11 cellular contexts compared by ENCODE assay signal in the genomic region with DNA sequence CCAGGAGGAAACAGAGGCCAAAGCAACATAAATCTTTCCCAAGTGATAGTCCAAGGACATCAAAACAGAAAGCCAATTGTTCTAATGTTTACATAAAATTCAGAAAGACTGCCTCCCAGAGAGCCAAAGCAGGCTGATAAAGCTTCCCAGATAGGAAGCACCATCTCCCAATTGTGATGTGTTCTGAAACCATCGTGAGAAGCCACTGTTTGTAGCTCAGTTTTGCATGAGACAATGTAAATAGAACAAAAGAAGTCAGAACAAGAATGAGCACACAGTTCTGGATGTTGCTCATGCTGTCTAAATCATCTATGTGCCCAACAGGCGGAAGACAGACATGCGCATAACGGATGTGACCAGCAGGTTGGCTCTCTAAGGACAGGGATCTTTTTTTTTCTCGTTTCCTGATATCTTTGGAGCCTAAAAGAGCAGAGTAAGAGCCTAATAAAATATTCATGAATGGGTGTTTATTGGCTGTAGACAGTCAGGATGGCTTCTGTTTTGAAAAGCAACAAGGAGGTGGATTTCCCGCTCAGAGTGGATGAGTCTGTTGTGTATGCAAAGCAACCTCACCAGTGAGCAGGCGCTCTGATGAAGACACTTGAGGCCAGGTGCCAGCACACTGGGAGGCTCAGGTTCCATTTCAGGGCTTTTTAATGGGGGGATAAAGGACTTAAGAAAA.
DNase-seq lines count a peak whose midpoint lies in the region; ATAC-seq and TF ChIP-seq lines count a peak whose summit lies in the region.
"Had no signal": no experiment of that assay in that cellular context is flagged by ENCODE, and none has a peak within 500 bp of the region (broad histone marks: within the 10 kb centered on the region; RNA-seq: fewer than 3 reads in every experiment).

No MANE protein-coding gene starts in this region.

- H3K4me1 ChIP-seq in GM23338 (ENCODE audit: insufficient read depth) (peaks cover 27% of the 10 kb centered on the region), neuronal stem cell (ENCODE audit: control insufficient read depth in 2 of 2, insufficient read depth in 1 of 2, low read depth in 1 of 2, low read length in 2 of 2) (peaks cover 0 to 1% of the 10 kb centered on the region in 2 donors), esophagus squamous epithelium (peaks cover 0 to 5% (median 0%) of the 10 kb centered on the region in 3 donors), vagina (no peaks in the 10 kb centered on the region)

- no peak overlapping the region for H3K14ac ChIP-seq in neuronal stem cell (ENCODE audit: low read length)

- H4K91ac ChIP-seq in neuronal stem cell (ENCODE audit: low read depth, low read length, poor library complexity) = no peak overlapping the region

- H3K36me3 ChIP-seq in GM23338 (ENCODE audit: insufficient read depth) (no peaks in the 10 kb centered on the region; the same call in 1 of the 2 replicates), neuronal stem cell (replicated peaks in 1 of 2; ENCODE audit: control insufficient read depth in 2 of 2, insufficient read depth in 2 of 2, low read length in 2 of 2) (no peaks in the 10 kb centered on the region), esophagus squamous epithelium (no peaks in the 10 kb centered on the region), vagina (no peaks in the 10 kb centered on the region)

- H3K4me2 ChIP-seq in GM23338 = peak overlapping the region; percentile 26; the same call in 1 of the 2 replicates
- no peak overlapping the region for H3K4me2 ChIP-seq in neuronal stem cell (ENCODE audit: insufficient read depth, low read length, poor library complexity, severe bottlenecking)

- H3K4me3 ChIP-seq in GM23338 (no peak overlapping the region), neuronal stem cell (ENCODE audit: low read length in 2 of 2) (no peak overlapping the region), esophagus squamous epithelium (no peak overlapping the region), vagina (no peak overlapping the region)

- no peaks in the 10 kb centered on the region for H3K9me2 ChIP-seq in GM23338 (ENCODE audit: insufficient read depth)

- H3K18ac ChIP-seq in neuronal stem cell (ENCODE audit: low read length) = no peak overlapping the region

- no peaks in the 10 kb centered on the region for H3K79me1 ChIP-seq in neuronal stem cell (ENCODE audit: low read depth, low read length)

- no CpG with 5 or more reads among the region's 7 CpGs for WGBS in neuronal stem cell (ENCODE audit: extremely low coverage in 2 of 2, insufficient read length in 2 of 2, insufficient replicate concordance in 1 of 2), 2 donors
- 62 to 64% methylated on average over 5 to 7 of the region's 7 CpGs for WGBS in esophagus squamous epithelium, 2 donors

- no peak overlapping the region for H3K9ac ChIP-seq in neuronal stem cell (ENCODE audit: low read depth, low read length, poor library complexity)

- peaks cover 6% of the 10 kb centered on the region for H3K36me3 Mint-ChIP-seq in GM23338 (ENCODE audit: low read depth)

- H2BK15ac ChIP-seq in neuronal stem cell (ENCODE audit: low read length) = no peak overlapping the region

- no peak overlapping the region for H2BK12ac ChIP-seq in neuronal stem cell (ENCODE audit: low read length)

- H3K9me3 ChIP-seq in neuronal stem cell (replicated peaks in 1 of 2; ENCODE audit: control insufficient read depth in 2 of 2, insufficient read depth in 1 of 2, low read depth in 1 of 2, low read length in 2 of 2) (no peaks in the 10 kb centered on the region), esophagus squamous epithelium (no peaks in the 10 kb centered on the region), vagina (no peaks in the 10 kb centered on the region)

- peak; percentile 85 for ATAC-seq in GM23338

- TF ChIP-seq POLR2A in esophagus squamous epithelium (IDR thresholded peaks at IDR 0.05) (no peak), vagina (IDR thresholded peaks at IDR 0.05) (no peak)

- H3K27me3 ChIP-seq in GM23338 (ENCODE audit: insufficient read depth) = no peaks in the 10 kb centered on the region
- H3K27me3 ChIP-seq in neuronal stem cell (ENCODE audit: control insufficient read depth in 3 of 3, insufficient read depth in 3 of 3, low read depth in 1 of 3, low read length in 3 of 3) = no peaks in the 10 kb centered on the region
- H3K27me3 ChIP-seq in esophagus squamous epithelium = no peaks in the 10 kb centered on the region
- no peaks in the 10 kb centered on the region for H3K27me3 ChIP-seq in vagina

- H2BK5ac ChIP-seq in neuronal stem cell (ENCODE audit: low read length) = no peak overlapping the region

- peak overlapping the region; percentile 29; the same call in 2 of the 3 replicates for H3K4me3 Mint-ChIP-seq in GM23338
- H3K4me3 Mint-ChIP-seq: activated T-helper 1 cell treated with anti-CD3 and anti-CD28 coated beads, Interleukin-12 subunit alpha, Interleukin-12 subunit beta, Interleukin-2, Interleukin-4 antibody, amounts not matched to agents 30 ng/mL and 10 ng/mL and 1 ng/mL, durations not matched to agents 14 hours and 24 hours and 36 hours; CD4-positive, alpha-beta T cell; central memory CD8-positive, alpha-beta T cell had no signal

- H2AFZ ChIP-seq in GM23338 = no peak overlapping the region
- peak overlapping the region; percentile 52 for H2AFZ ChIP-seq in neuronal stem cell (ENCODE audit: low read length)

- H3K27ac ChIP-seq in GM23338 (ENCODE audit: low read depth) (peak overlapping the region; percentile 82), neuronal stem cell (replicated peaks; ENCODE audit: low read length) (no peak overlapping the region), esophagus squamous epithelium (peak overlapping the region in 1 of 4 donors; percentile 5), vagina (no peak overlapping the region)

- intact Hi-C loops in head of caudate nucleus (cut with DNase I) = no loop called here
- intact Hi-C loops in esophagus squamous epithelium (cut with DNase I) = no loop called here
- intact Hi-C loops in vagina (cut with DNase I) = no loop called here

- H4K20me1 ChIP-seq in GM23338 (replicated peaks; ENCODE audit: insufficient read depth) = no peaks in the 10 kb centered on the region

- H2BK120ac ChIP-seq in neuronal stem cell (ENCODE audit: low read depth, low read length) = no peak overlapping the region

- peaks cover 4% of the 10 kb centered on the region; the same call in 2 of the 3 replicates for H3K9me3 Mint-ChIP-seq in GM23338
- H3K9me3 Mint-ChIP-seq: activated T-helper 1 cell treated with anti-CD3 and anti-CD28 coated beads, Interleukin-12 subunit alpha, Interleukin-12 subunit beta, Interleukin-2, Interleukin-4 antibody, amounts not matched to agents 30 ng/mL and 10 ng/mL and 1 ng/mL, durations not matched to agents 14 hours and 24 hours and 36 hours; CD4-positive, alpha-beta T cell had no signal

- H3K27ac Mint-ChIP-seq in GM23338 = peak overlapping the region; percentile 93
- H3K27ac Mint-ChIP-seq: activated T-helper 1 cell treated with anti-CD3 and anti-CD28 coated beads, Interleukin-12 subunit alpha, Interleukin-12 subunit beta, Interleukin-2, Interleukin-4 antibody, amounts not matched to agents 30 ng/mL and 10 ng/mL and 1 ng/mL, durations not matched to agents 14 hours and 24 hours and 36 hours; CD4-positive, alpha-beta T cell had no signal

- no peaks in the 10 kb centered on the region for H3K79me2 ChIP-seq in GM23338 (replicated peaks; ENCODE audit: insufficient read depth)

- no peaks in the 10 kb centered on the region for H3F3A ChIP-seq in GM23338 (replicated peaks; ENCODE audit: low read depth)

- TF ChIP-seq CTCF in GM23338 (conservative IDR thresholded peaks at IDR 0.05; ENCODE audit: low read depth in 2 of 2) = no peak
- no peak for TF ChIP-seq CTCF in esophagus squamous epithelium (IDR thresholded peaks at IDR 0.05)
- TF ChIP-seq CTCF in vagina (IDR thresholded peaks at IDR 0.05) = no peak

- H3K27me3 Mint-ChIP-seq in GM23338 (ENCODE audit: insufficient read depth, low read depth, poor library complexity) = peaks cover 4% of the 10 kb centered on the region
- H3K27me3 Mint-ChIP-seq: CD4-positive, alpha-beta T cell had no signal

- peaks cover 37% of the 10 kb centered on the region for H3K4me1 Mint-ChIP-seq in GM23338
- H3K4me1 Mint-ChIP-seq: central memory CD8-positive, alpha-beta T cell had no signal

- no peak overlapping the region for H3K23ac ChIP-seq in neuronal stem cell (ENCODE audit: low read depth, low read length, poor library complexity)

- no peak overlapping the region for H3K4ac ChIP-seq in neuronal stem cell (ENCODE audit: low read length)

- DNase-seq in GM23338 (ENCODE audit: low spot score) (peak; percentile 75), NCI-H526 (lab: John Stamatoyannopoulos, UW) (peak; percentile 89 to 90), head of caudate nucleus (peak in 36 of 42 donors; percentile 19 to 83 (median 44)), neuronal stem cell (ENCODE audit: low spot score) (no peak), NOMO-1 (lab: John Stamatoyannopoulos, UW; ENCODE audit: unreplicated experiment in 2 of 2) (no peak), esophagus squamous epithelium (lab: John Stamatoyannopoulos, UW) (no peak), vagina (ENCODE audit: extremely low spot score in 2 of 2) (no peak)
- no peak for DNase-seq in activated CD8-positive, alpha-beta memory T cell treated with anti-CD3 and anti-CD28 coated beads, Interleukin-2, amount 50 U/mL, for 4 hours
- DNase-seq: CD4-positive, alpha-beta T cell had no signal

- no peak overlapping the region for H4K8ac ChIP-seq in neuronal stem cell (ENCODE audit: low read depth, low read length)

- H2AK5ac ChIP-seq in neuronal stem cell (ENCODE audit: low read depth, low read length) = no peak overlapping the region

TF ChIP-seq in GM23338, 12 proteins besides CTCF, POLR2A, EP300 and RAD21 (continues in another document):
- TF ChIP-seq EZH2phosphoT487 (IDR thresholded peaks at IDR 0.05; ENCODE audit: unreplicated experiment) (no peak), POLR2AphosphoS5 (IDR thresholded peaks at IDR 0.05; ENCODE audit: low read depth) (no peak)
- TF ChIP-seq, protein P1, sequence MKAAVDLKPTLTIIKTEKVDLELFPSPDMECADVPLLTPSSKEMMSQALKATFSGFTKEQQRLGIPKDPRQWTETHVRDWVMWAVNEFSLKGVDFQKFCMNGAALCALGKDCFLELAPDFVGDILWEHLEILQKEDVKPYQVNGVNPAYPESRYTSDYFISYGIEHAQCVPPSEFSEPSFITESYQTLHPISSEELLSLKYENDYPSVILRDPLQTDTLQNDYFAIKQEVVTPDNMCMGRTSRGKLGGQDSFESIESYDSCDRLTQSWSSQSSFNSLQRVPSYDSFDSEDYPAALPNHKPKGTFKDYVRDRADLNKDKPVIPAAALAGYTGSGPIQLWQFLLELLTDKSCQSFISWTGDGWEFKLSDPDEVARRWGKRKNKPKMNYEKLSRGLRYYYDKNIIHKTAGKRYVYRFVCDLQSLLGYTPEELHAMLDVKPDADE (IDR thresholded peaks at IDR 0.05) = no peak

Comparison
In these comparisons a context has a peak if more than half of its experiments do, and no peak if none do; other contexts are left out.
1. DNase-seq: peak in GM23338 (single experiment), NCI-H526 (2 of 2) and head of caudate nucleus (36 of 42); none in neuronal stem cell (single experiment), NOMO-1 (0 of 2), esophagus squamous epithelium (single experiment), activated CD8-positive, alpha-beta memory T cell treated with anti-CD3 and anti-CD28 coated beads, Interleukin-2, amount 50 U/mL, for 4 hours (single experiment) and vagina (0 of 2).